In the genomic region with DNA sequence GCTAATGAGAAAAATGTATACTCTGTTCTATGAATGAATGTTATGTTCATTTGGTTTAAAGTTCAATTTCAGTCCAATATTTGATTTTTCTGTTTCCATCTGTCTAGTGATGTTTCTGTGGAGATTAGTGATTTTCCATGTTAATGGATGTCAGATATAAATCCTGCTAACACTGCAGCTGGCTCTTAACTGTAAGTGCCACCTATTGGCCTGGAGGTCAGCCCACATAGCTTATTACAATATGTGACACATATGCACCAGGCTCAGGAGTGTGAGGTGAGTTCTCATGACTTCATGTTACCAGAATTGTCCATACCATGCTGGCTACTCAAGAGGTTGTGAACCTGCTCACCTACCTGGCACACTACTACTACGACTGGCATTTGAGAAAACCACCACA, we compare ENCODE assay signal across 28 cellular contexts.
"Had no signal": no experiment of that assay in that cellular context is flagged by ENCODE, and none has a peak within 500 bp of the region (broad histone marks: within the 10 kb centered on the region; RNA-seq: fewer than 3 reads in every experiment).

No MANE protein-coding gene starts in this region.

- H3K4me1 ChIP-seq: foreskin keratinocyte, gastrocnemius medialis had no signal

- H3K9me3 ChIP-seq: gastrocnemius medialis had no signal

- DNase-seq: activated CD4-positive, alpha-beta T cell treated with anti-CD3 and anti-CD28 coated beads for 1 hour; activated CD4-positive, alpha-beta T cell treated with anti-CD3 and anti-CD28 coated beads for 4 hours; activated CD4-positive, alpha-beta T cell treated with anti-CD3 and anti-CD28 coated beads, Interleukin-2, amount 10 ng/mL, durations not matched to agents 7 days and 5 days; activated CD4-positive, alpha-beta T cell treated with anti-CD3 and anti-CD28 coated beads, Interleukin-2, amount 50 U/mL, for 4 hours; activated CD8-positive, alpha-beta memory T cell treated with anti-CD3 and anti-CD28 coated beads for 24 hours; activated CD8-positive, alpha-beta T cell treated with anti-CD3 and anti-CD28 coated beads for 36 hours; activated effector memory CD4-positive, alpha-beta T cell treated with Interleukin-2 at 50 U/mL for 16 hours; activated gamma-delta T cell treated with Interleukin-2 at 50 U/mL for 16 hours; activated naive CD4-positive, alpha-beta T cell treated with anti-CD3 and anti-CD28 coated beads, Interleukin-2, amount 50 U/mL, for 16 hours; activated naive CD4-positive, alpha-beta T cell treated with Interleukin-2 at 50 U/mL for 16 hours; activated T-cell treated with anti-CD3 and anti-CD28 coated beads, Interleukin-2, amount 50 U/mL, for 4 hours; amniotic stem cell; anterior cingulate cortex; brain microvascular endothelial cell; cortex of kidney; dermis blood vessel endothelial cell; effector CD4-positive, alpha-beta T cell; effector memory CD8-positive, alpha-beta T cell; erythroblast; foreskin keratinocyte; gastrocnemius medialis; glutamatergic neuron; heart left ventricle; T-helper 1 cell; T-helper 17 cell had no signal

- H3K27me3 ChIP-seq: brain microvascular endothelial cell, esophagus muscularis mucosa, foreskin keratinocyte, gastrocnemius medialis, heart left ventricle had no signal

- H3K4me3 Mint-ChIP-seq: activated CD4-positive, alpha-beta T cell treated with anti-CD3 and anti-CD28 coated beads, Interleukin-2, amount 10 ng/mL, durations not matched to agents 7 days and 5 days; activated CD8-positive, alpha-beta T cell treated with anti-CD3 and anti-CD28 coated beads for 36 hours; activated naive CD8-positive, alpha-beta T cell; activated T-cell treated with anti-CD3 and anti-CD28 coated beads, Interleukin-2, amount 50 U/mL, for 4 hours; activated T-helper 17 cell treated with anti-CD3 and anti-CD28 coated beads, Interleukin-2, amount 50 U/mL, for 72 hours; effector memory CD8-positive, alpha-beta T cell; T-helper 17 cell had no signal

- H3K36me3 ChIP-seq: brain microvascular endothelial cell, esophagus muscularis mucosa, gastrocnemius medialis, heart left ventricle had no signal

- ATAC-seq: activated CD8-positive, alpha-beta T cell treated with anti-CD3 and anti-CD28 coated beads for 36 hours; activated T-cell treated with anti-CD3 and anti-CD28 coated beads, Interleukin-2, amount 50 U/mL, for 4 hours; activated T-helper 17 cell treated with anti-CD3 and anti-CD28 coated beads, Interleukin-2, amount 50 U/mL, for 72 hours; effector memory CD8-positive, alpha-beta T cell; foreskin keratinocyte; gastrocnemius medialis; heart left ventricle; T-helper 17 cell had no signal

- H3K4me3 ChIP-seq: esophagus muscularis mucosa, gastrocnemius medialis, heart left ventricle had no signal

- H3K27ac Mint-ChIP-seq: activated CD4-positive, alpha-beta T cell treated with anti-CD3 and anti-CD28 coated beads, Interleukin-2, amount 10 ng/mL, durations not matched to agents 7 days and 5 days; activated CD8-positive, alpha-beta T cell treated with anti-CD3 and anti-CD28 coated beads for 36 hours; activated naive CD8-positive, alpha-beta T cell; activated T-helper 17 cell treated with anti-CD3 and anti-CD28 coated beads, Interleukin-2, amount 50 U/mL, for 72 hours; effector memory CD8-positive, alpha-beta T cell; T-helper 17 cell had no signal

- H3K27ac ChIP-seq: brain microvascular endothelial cell, esophagus muscularis mucosa, foreskin keratinocyte, gastrocnemius medialis, heart left ventricle had no signal

- H3K27me3 Mint-ChIP-seq: activated CD4-positive, alpha-beta T cell treated with anti-CD3 and anti-CD28 coated beads, Interleukin-2, amount 10 ng/mL, durations not matched to agents 7 days and 5 days; activated CD8-positive, alpha-beta T cell treated with anti-CD3 and anti-CD28 coated beads for 36 hours; activated naive CD8-positive, alpha-beta T cell; activated T-helper 17 cell treated with anti-CD3 and anti-CD28 coated beads, Interleukin-2, amount 50 U/mL, for 72 hours; effector memory CD8-positive, alpha-beta T cell; T-helper 17 cell had no signal
